20 cellular contexts compared by ENCODE assay signal in genomic region chr6:18741741-18742140, GRCh38.
DNase-seq lines count a peak whose midpoint lies in the region; ATAC-seq and TF ChIP-seq lines count a peak whose summit lies in the region.
"Had no signal": no experiment of that assay in that cellular context is flagged by ENCODE, and none has a peak within 500 bp of the region (broad histone marks: within the 10 kb centered on the region; RNA-seq: fewer than 3 reads in every experiment).

No MANE protein-coding gene starts in this region.

- no peak overlapping the region for H2AK5ac ChIP-seq in H9 (ENCODE audit: insufficient read length, low read length)

- H3K79me2 ChIP-seq in H9 (ENCODE audit: insufficient read depth, low read length), result no peaks in the 10 kb centered on the region

- H3K18ac ChIP-seq in H9 (ENCODE audit: insufficient read length, low read depth, low read length), result no peak overlapping the region

- no peaks in the 10 kb centered on the region for H3K9me3 ChIP-seq in H9 (ENCODE audit: control insufficient read depth, low read depth, low read length)

- H3K4me3 Mint-ChIP-seq in H9 (no peak overlapping the region), WTC11 (no peak overlapping the region)
- H3K4me3 Mint-ChIP-seq: CD8-positive, alpha-beta T cell; HFFc6 had no signal

- H2BK20ac ChIP-seq in H9 (ENCODE audit: low read depth, low read length, poor library complexity, severe bottlenecking), result no peak overlapping the region

- no peak overlapping the region for H3K14ac ChIP-seq in H9 (ENCODE audit: insufficient read depth, low read length)

- DNase-seq in H9 (no peak), WTC11 (ENCODE audit: low spot score) (no peak), fibroblast of mammary gland (ENCODE audit: low read depth) (peak; percentile 8), NCI-H446 (lab: John Stamatoyannopoulos, UW) (no peak)
- DNase-seq: AML-193; C1 segment of cervical spinal cord; CD8-positive, alpha-beta T cell; HFFc6; NCI-H1092; NCI-H1436; NCI-H187 treated with DMSO at 0.1 percent for 48 hours; NCI-H510A; SHP77 treated with DMSO at 0.1 percent for 48 hours had no signal

- no peaks in the 10 kb centered on the region for H3K4me1 ChIP-seq in H9 (ENCODE audit: insufficient read depth, low read length)

- H2AFZ ChIP-seq in H9 (ENCODE audit: low read length), result no peak overlapping the region

- H2BK15ac ChIP-seq in H9 (ENCODE audit: low read depth, low read length), result no peak overlapping the region

- POLR2A ChIA-PET in WTC11 (lab: Charles Lee), result no interaction called here

- no peak overlapping the region for H3T11ph ChIP-seq in H9 (ENCODE audit: low read length)

- no peaks in the 10 kb centered on the region for H4K20me1 ChIP-seq in H9 (ENCODE audit: control insufficient read depth, insufficient read depth, insufficient read length)

- no peaks in the 10 kb centered on the region for H3K27me3 ChIP-seq in H9 (ENCODE audit: insufficient read depth, low read length)

- no peaks in the 10 kb centered on the region for H3K4me1 Mint-ChIP-seq in H9
- H3K4me1 Mint-ChIP-seq in WTC11, result no peaks in the 10 kb centered on the region

- CTCF ChIA-PET in WTC11 (lab: Charles Lee), result no interaction called here

- H3K56ac ChIP-seq in H9 (ENCODE audit: insufficient read length, low read depth, low read length), result no peak overlapping the region

- no peak overlapping the region for H3K4me2 ChIP-seq in H9 (ENCODE audit: insufficient read depth, insufficient read length, low read length)

- H4K91ac ChIP-seq in H9 (ENCODE audit: insufficient read length, low read depth, low read length), result no peak overlapping the region

- no peak overlapping the region for H2BK120ac ChIP-seq in H9 (ENCODE audit: low read depth, low read length, poor library complexity, severe bottlenecking)

- no peak overlapping the region for H3K27ac ChIP-seq in H9 (ENCODE audit: insufficient read length, low read depth, low read length)
- H3K27ac ChIP-seq: HL-60, RWPE1 had no signal

- no peaks in the 10 kb centered on the region for H3K36me3 Mint-ChIP-seq in H9 (ENCODE audit: insufficient read depth in 1 of 3, low read depth in 3 of 3)
- no peaks in the 10 kb centered on the region for H3K36me3 Mint-ChIP-seq in WTC11
- H3K36me3 Mint-ChIP-seq: CD8-positive, alpha-beta T cell had no signal

- H2BK12ac ChIP-seq in H9 (ENCODE audit: insufficient read length, low read depth, low read length), result no peak overlapping the region

- no CpG with 5 or more reads among the region's 4 CpGs for WGBS in H9 (ENCODE audit: extremely low coverage, insufficient read length, low lambda C conversion rate)

- TF ChIP-seq CTCF in H9 (conservative IDR thresholded peaks at IDR 0.05) (no peak), WTC11 (IDR thresholded peaks at IDR 0.05) (no peak), fibroblast of mammary gland (conservative IDR thresholded peaks at IDR 0.05; ENCODE audit: control insufficient read depth, insufficient read depth, low read depth, low read length) (no peak)

- H3K23ac ChIP-seq in H9 (ENCODE audit: insufficient read length, low read depth, low read length), result no peak overlapping the region

- no peak overlapping the region for H4K5ac ChIP-seq in H9 (ENCODE audit: insufficient read length, low read depth, low read length)

- no peak overlapping the region for H4K8ac ChIP-seq in H9 (replicated peaks; ENCODE audit: insufficient read length, low read depth, low read length)

- peak overlapping the region in 2 of 3 experiments; percentile 56 to 66; a peak in 2 of 7 replicates for H3K27ac Mint-ChIP-seq in H9
- H3K27ac Mint-ChIP-seq in WTC11, result peak overlapping the region; percentile 19; the same call in 1 of the 2 replicates
- H3K27ac Mint-ChIP-seq: CD8-positive, alpha-beta T cell; HFFc6 had no signal

- H3K4ac ChIP-seq in H9 (ENCODE audit: low read depth, low read length), result no peak overlapping the region

- ATAC-seq in WTC11 (no peak), SK-N-SH treated with all-trans-retinoic acid at 6 μM for 48 hours (no peak), GM21717 (IDR thresholded peaks at IDR 0.05; ENCODE audit: unreplicated experiment) (no peak), HG03159 (IDR thresholded peaks at IDR 0.05; ENCODE audit: unreplicated experiment) (no peak)
- ATAC-seq: CD8-positive, alpha-beta T cell; HepG2; K562 had no signal

- H3K23me2 ChIP-seq in H9 (ENCODE audit: insufficient read length, low read depth, low read length, poor library complexity, severe bottlenecking), result no peaks in the 10 kb centered on the region

- H3K9me3 Mint-ChIP-seq in H9 (no peaks in the 10 kb centered on the region; a peak in 1 of 5 replicates), WTC11 (peaks cover 11% of the 10 kb centered on the region)
- H3K9me3 Mint-ChIP-seq: CD8-positive, alpha-beta T cell had no signal

- no peak overlapping the region for H3K9ac ChIP-seq in H9 (ENCODE audit: extremely low read depth, insufficient read length, low read length)

- H3K79me1 ChIP-seq in H9 (ENCODE audit: insufficient read depth, low read depth, low read length, poor library complexity, severe bottlenecking), result no peaks in the 10 kb centered on the region

- H3K27me3 Mint-ChIP-seq in H9 (ENCODE audit: low read depth) (no peaks in the 10 kb centered on the region), WTC11 (ENCODE audit: low read depth) (no peaks in the 10 kb centered on the region)

- H3K4me3 ChIP-seq in fibroblast of mammary gland (ENCODE audit: control insufficient read depth, low read depth, low read length), result no peak overlapping the region
- H3K4me3 ChIP-seq: K562 had no signal

- no peak overlapping the region for H2BK5ac ChIP-seq in H9 (ENCODE audit: insufficient read length, low read length)

TF ChIP-seq in WTC11, 78 proteins besides CTCF, POLR2A, EP300 and RAD21:
- TF ChIP-seq FOXK1 (CRISPR knock-in tag; IDR thresholded peaks at IDR 0.05), result no peak

TF ChIP-seq in SK-N-SH treated with all-trans-retinoic acid at 6 μM for 48 hours, 23 proteins besides CTCF, POLR2A, EP300 and RAD21 (continues in another document):
- TF ChIP-seq OSR1 (CRISPR knock-in tag; IDR thresholded peaks at IDR 0.05) (no peak), GLIS3 (CRISPR knock-in tag; IDR thresholded peaks at IDR 0.05) (no peak), ZFP30 (CRISPR knock-in tag; IDR thresholded peaks at IDR 0.05) (no peak), CSDC2 (CRISPR knock-in tag; IDR thresholded peaks at IDR 0.05) (no peak), ZNF565 (CRISPR knock-in tag; conservative IDR thresholded peaks at IDR 0.05; ENCODE audit: low read depth) (no peak), CSRNP3 (CRISPR knock-in tag; IDR thresholded peaks at IDR 0.05) (no peak), ESRRG (CRISPR knock-in tag; IDR thresholded peaks at IDR 0.05) (no peak), ARNTL (CRISPR knock-in tag; IDR thresholded peaks at IDR 0.05; ENCODE audit: borderline replicate concordance, low read depth) (no peak), ZNF70 (CRISPR knock-in tag; IDR thresholded peaks at IDR 0.05) (no peak), PPARA (CRISPR knock-in tag; IDR thresholded peaks at IDR 0.05; ENCODE audit: borderline replicate concordance) (no peak)
- TF ChIP-seq, protein P1, sequence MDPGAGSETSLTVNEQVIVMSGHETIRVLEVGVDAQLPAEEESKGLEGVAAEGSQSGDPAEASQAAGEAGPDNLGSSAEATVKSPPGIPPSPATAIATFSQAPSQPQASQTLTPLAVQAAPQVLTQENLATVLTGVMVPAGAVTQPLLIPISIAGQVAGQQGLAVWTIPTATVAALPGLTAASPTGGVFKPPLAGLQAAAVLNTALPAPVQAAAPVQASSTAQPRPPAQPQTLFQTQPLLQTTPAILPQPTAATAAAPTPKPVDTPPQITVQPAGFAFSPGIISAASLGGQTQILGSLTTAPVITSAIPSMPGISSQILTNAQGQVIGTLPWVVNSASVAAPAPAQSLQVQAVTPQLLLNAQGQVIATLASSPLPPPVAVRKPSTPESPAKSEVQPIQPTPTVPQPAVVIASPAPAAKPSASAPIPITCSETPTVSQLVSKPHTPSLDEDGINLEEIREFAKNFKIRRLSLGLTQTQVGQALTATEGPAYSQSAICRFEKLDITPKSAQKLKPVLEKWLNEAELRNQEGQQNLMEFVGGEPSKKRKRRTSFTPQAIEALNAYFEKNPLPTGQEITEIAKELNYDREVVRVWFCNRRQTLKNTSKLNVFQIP (CRISPR knock-in tag; IDR thresholded peaks at IDR 0.05; ENCODE audit: borderline replicate concordance, low read depth), result no peak
- TF ChIP-seq, protein P2, sequence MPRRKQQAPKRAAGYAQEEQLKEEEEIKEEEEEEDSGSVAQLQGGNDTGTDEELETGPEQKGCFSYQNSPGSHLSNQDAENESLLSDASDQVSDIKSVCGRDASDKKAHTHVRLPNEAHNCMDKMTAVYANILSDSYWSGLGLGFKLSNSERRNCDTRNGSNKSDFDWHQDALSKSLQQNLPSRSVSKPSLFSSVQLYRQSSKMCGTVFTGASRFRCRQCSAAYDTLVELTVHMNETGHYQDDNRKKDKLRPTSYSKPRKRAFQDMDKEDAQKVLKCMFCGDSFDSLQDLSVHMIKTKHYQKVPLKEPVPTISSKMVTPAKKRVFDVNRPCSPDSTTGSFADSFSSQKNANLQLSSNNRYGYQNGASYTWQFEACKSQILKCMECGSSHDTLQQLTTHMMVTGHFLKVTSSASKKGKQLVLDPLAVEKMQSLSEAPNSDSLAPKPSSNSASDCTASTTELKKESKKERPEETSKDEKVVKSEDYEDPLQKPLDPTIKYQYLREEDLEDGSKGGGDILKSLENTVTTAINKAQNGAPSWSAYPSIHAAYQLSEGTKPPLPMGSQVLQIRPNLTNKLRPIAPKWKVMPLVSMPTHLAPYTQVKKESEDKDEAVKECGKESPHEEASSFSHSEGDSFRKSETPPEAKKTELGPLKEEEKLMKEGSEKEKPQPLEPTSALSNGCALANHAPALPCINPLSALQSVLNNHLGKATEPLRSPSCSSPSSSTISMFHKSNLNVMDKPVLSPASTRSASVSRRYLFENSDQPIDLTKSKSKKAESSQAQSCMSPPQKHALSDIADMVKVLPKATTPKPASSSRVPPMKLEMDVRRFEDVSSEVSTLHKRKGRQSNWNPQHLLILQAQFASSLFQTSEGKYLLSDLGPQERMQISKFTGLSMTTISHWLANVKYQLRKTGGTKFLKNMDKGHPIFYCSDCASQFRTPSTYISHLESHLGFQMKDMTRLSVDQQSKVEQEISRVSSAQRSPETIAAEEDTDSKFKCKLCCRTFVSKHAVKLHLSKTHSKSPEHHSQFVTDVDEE (CRISPR knock-in tag; IDR thresholded peaks at IDR 0.05), result no peak
